Comparison of ENCODE assay signal across 16 cellular contexts in the genomic region with DNA sequence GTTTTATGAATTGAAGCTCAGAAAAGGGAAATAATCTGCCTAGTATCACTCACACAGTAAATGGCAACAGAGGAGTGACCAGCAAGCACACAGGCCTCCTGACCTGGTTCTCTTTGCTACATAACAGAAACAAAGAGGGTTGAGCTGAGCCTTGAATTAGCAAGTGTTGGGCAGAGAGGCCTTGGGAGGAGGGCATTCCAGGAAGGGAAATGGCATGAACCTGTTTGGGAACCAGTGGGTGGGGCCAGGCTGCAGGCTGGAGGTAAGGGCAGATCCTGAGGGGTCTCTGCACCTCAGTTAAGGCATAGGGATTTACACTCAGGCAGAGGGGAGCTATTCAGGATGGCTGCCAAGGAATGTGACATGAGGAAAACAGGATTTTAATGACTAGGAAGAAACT. TPM values are rescaled to one million over a fixed set of nuclear protein-coding genes. Genes with fewer than 3 reads are reported as not detected.
A peak's percentile ranks its signal among the peaks of the same experiment; 100 is the strongest.
DNase-seq lines count a peak whose midpoint lies in the region; ATAC-seq and TF ChIP-seq lines count a peak whose summit lies in the region.
"Had no signal": no experiment of that assay in that cellular context is flagged by ENCODE, and none has a peak within 500 bp of the region (broad histone marks: within the 10 kb centered on the region; RNA-seq: fewer than 3 reads in every experiment).

No MANE protein-coding gene starts in this region.

- H3K27me3 ChIP-seq in testis (no peaks in the 10 kb centered on the region), Caco-2 (replicated peaks; ENCODE audit: control insufficient read depth, insufficient read depth, low read length) (no peaks in the 10 kb centered on the region), hepatocyte (no peaks in the 10 kb centered on the region)

- POLR2A ChIA-PET in Caco-2 (lab: Charles Lee): no interaction called here

- peak overlapping the region; percentile 96 for H3K27ac Mint-ChIP-seq in stimulated activated naive CD8-positive, alpha-beta T cell treated with anti-CD3 and anti-CD28 coated beads, Interleukin-15, Interleukin-2, amounts not matched to agents 100 ng/mL and 50 ng/mL, for 24 hours
- H3K27ac Mint-ChIP-seq in stimulated activated naive CD8-positive, alpha-beta T cell treated with anti-CD3 and anti-CD28 coated beads, Interleukin-15, amount 100 ng/mL, for 72 hours: peak overlapping the region in 1 of 2 donors; percentile 64
- H3K27ac Mint-ChIP-seq in activated naive CD8-positive, alpha-beta T cell treated with anti-CD3 and anti-CD28 coated beads, Interleukin-2, amount 50 U/mL, for 24 hours: peak overlapping the region; percentile 95
- no peak overlapping the region for H3K27ac Mint-ChIP-seq in Caco-2 (ENCODE audit: unreplicated experiment)

- H3K36me3 ChIP-seq in testis (ENCODE audit: low read depth, missing control alignments) (no peaks in the 10 kb centered on the region), Caco-2 (ENCODE audit: control insufficient read depth, insufficient read depth, low read length) (no peaks in the 10 kb centered on the region), hepatocyte (replicated peaks; ENCODE audit: insufficient read depth, low read depth) (no peaks in the 10 kb centered on the region)

- no peaks in the 10 kb centered on the region for H4K20me1 ChIP-seq in hepatocyte (ENCODE audit: insufficient read depth, poor library complexity, severe bottlenecking)

- no peaks in the 10 kb centered on the region for H3K79me2 ChIP-seq in hepatocyte

- no peak for ATAC-seq in stimulated activated naive CD8-positive, alpha-beta T cell treated with anti-CD3 and anti-CD28 coated beads, Interleukin-15, amount 100 ng/mL, for 72 hours
- no peak for ATAC-seq in activated naive CD8-positive, alpha-beta T cell treated with anti-CD3 and anti-CD28 coated beads, Interleukin-2, amount 50 U/mL, for 24 hours
- ATAC-seq: PC-3 had no signal

- H3K4me1 ChIP-seq in testis (no peaks in the 10 kb centered on the region), Caco-2 (peaks cover 12% of the 10 kb centered on the region), hepatocyte (ENCODE audit: insufficient read depth) (no peaks in the 10 kb centered on the region)

- peaks cover 41% of the 10 kb centered on the region for H3K36me3 Mint-ChIP-seq in stimulated activated naive CD8-positive, alpha-beta T cell treated with anti-CD3 and anti-CD28 coated beads, Interleukin-15, Interleukin-2, amounts not matched to agents 100 ng/mL and 50 ng/mL, for 24 hours (ENCODE audit: low read depth)
- peaks cover 13% of the 10 kb centered on the region for H3K36me3 Mint-ChIP-seq in activated naive CD8-positive, alpha-beta T cell treated with anti-CD3 and anti-CD28 coated beads, Interleukin-2, amount 50 U/mL, for 24 hours (ENCODE audit: low read depth)
- no peaks in the 10 kb centered on the region for H3K36me3 Mint-ChIP-seq in Caco-2 (ENCODE audit: insufficient read depth, unreplicated experiment)

- no peak overlapping the region for H3K4me2 ChIP-seq in hepatocyte

- H3K9me3 Mint-ChIP-seq in stimulated activated naive CD8-positive, alpha-beta T cell treated with anti-CD3 and anti-CD28 coated beads, Interleukin-15, Interleukin-2, amounts not matched to agents 100 ng/mL and 50 ng/mL, for 24 hours: no peaks in the 10 kb centered on the region
- no peaks in the 10 kb centered on the region for H3K9me3 Mint-ChIP-seq in stimulated activated naive CD8-positive, alpha-beta T cell treated with anti-CD3 and anti-CD28 coated beads, Interleukin-15, amount 100 ng/mL, for 72 hours
- no peaks in the 10 kb centered on the region for H3K9me3 Mint-ChIP-seq in activated naive CD8-positive, alpha-beta T cell treated with anti-CD3 and anti-CD28 coated beads, Interleukin-2, amount 50 U/mL, for 24 hours
- no peaks in the 10 kb centered on the region for H3K9me3 Mint-ChIP-seq in Caco-2 (ENCODE audit: unreplicated experiment)

- H3K27ac ChIP-seq in testis (peak overlapping the region in 1 of 2 donors; percentile 36), hepatocyte (no peak overlapping the region)
- H3K27ac ChIP-seq: RWPE1 had no signal

- TF ChIP-seq CTCF in testis (IDR thresholded peaks at IDR 0.05) (no peak), Caco-2 (IDR thresholded peaks at IDR 0.05; ENCODE audit: insufficient read depth in 1 of 2, low read depth in 1 of 2, low read length in 1 of 2, severe bottlenecking in 1 of 2, unreplicated experiment in 1 of 2) (no peak), hepatocyte (IDR thresholded peaks at IDR 0.05; ENCODE audit: poor library complexity) (no peak)

- CTCF ChIA-PET in Caco-2 (lab: Charles Lee): interaction anchor here (1.3 to 1.4 kb wide), 2 partner anchors 31 to 33 kb away, joined by 3 to 7 read pairs; a partner anchor contains a TSS

- H3K4me3 ChIP-seq in testis (no peak overlapping the region), Caco-2 (ENCODE audit: low read depth, low read length) (no peak overlapping the region), hepatocyte (no peak overlapping the region)

- TF ChIP-seq POLR2A in testis (IDR thresholded peaks at IDR 0.05): no peak

- peaks cover 32% of the 10 kb centered on the region for H3K4me1 Mint-ChIP-seq in stimulated activated naive CD8-positive, alpha-beta T cell treated with anti-CD3 and anti-CD28 coated beads, Interleukin-15, Interleukin-2, amounts not matched to agents 100 ng/mL and 50 ng/mL, for 24 hours (ENCODE audit: low read depth)
- H3K4me1 Mint-ChIP-seq in stimulated activated naive CD8-positive, alpha-beta T cell treated with anti-CD3 and anti-CD28 coated beads, Interleukin-15, amount 100 ng/mL, for 72 hours: peaks cover 18% of the 10 kb centered on the region
- H3K4me1 Mint-ChIP-seq in activated naive CD8-positive, alpha-beta T cell treated with anti-CD3 and anti-CD28 coated beads, Interleukin-2, amount 50 U/mL, for 24 hours: peaks cover 29% of the 10 kb centered on the region
- H3K4me1 Mint-ChIP-seq in Caco-2 (ENCODE audit: low read depth, unreplicated experiment): peaks cover 22% of the 10 kb centered on the region

- H3K9me2 ChIP-seq in hepatocyte (replicated peaks; ENCODE audit: insufficient read depth): no peaks in the 10 kb centered on the region

- H3K27me3 Mint-ChIP-seq in stimulated activated naive CD8-positive, alpha-beta T cell treated with anti-CD3 and anti-CD28 coated beads, Interleukin-15, Interleukin-2, amounts not matched to agents 100 ng/mL and 50 ng/mL, for 24 hours: no peaks in the 10 kb centered on the region
- H3K27me3 Mint-ChIP-seq in stimulated activated naive CD8-positive, alpha-beta T cell treated with anti-CD3 and anti-CD28 coated beads, Interleukin-15, amount 100 ng/mL, for 72 hours: no peaks in the 10 kb centered on the region
- H3K27me3 Mint-ChIP-seq in activated naive CD8-positive, alpha-beta T cell treated with anti-CD3 and anti-CD28 coated beads, Interleukin-2, amount 50 U/mL, for 24 hours: no peaks in the 10 kb centered on the region
- H3K27me3 Mint-ChIP-seq in Caco-2 (ENCODE audit: insufficient read depth, unreplicated experiment): no peaks in the 10 kb centered on the region

- no TSS peak for BruUV-seq in Caco-2 (replicated peaks; lab: Mats Ljungman, UMichigan)

- intact Hi-C loops in testis (cut with DNase I; ENCODE audit: low total_unique reads) (no loop called here), Caco-2 (cut with micrococcal nuclease; ENCODE audit: unreplicated experiment) (no loop called here)

- H2AFZ ChIP-seq in hepatocyte: no peak overlapping the region

- no peak for DNase-seq in stimulated activated naive CD8-positive, alpha-beta T cell treated with anti-CD3 and anti-CD28 coated beads, Interleukin-15, amount 100 ng/mL, for 72 hours
- no peak for DNase-seq in activated naive CD8-positive, alpha-beta T cell treated with anti-CD3 and anti-CD28 coated beads, Interleukin-2, amount 50 U/mL, for 24 hours
- DNase-seq in iPS-NIHi11 (ENCODE audit: low spot score): peak; percentile 52
- peak; percentile 54 for DNase-seq in testis
- DNase-seq in Caco-2: no peak
- DNase-seq in hepatocyte (ENCODE audit: low spot score): no peak
- no peak for DNase-seq in EL
- DNase-seq: DMS 273 treated with DMSO at 0.1 percent for 48 hours, KBM-7, NCI-H1436, NCI-H2029, NCI-H2171, NCI-H774, PC-3 had no signal

- H3K9me3 ChIP-seq in testis: no peaks in the 10 kb centered on the region
- H3K9me3 ChIP-seq in Caco-2: no peaks in the 10 kb centered on the region
- no peaks in the 10 kb centered on the region for H3K9me3 ChIP-seq in hepatocyte (ENCODE audit: low read depth)

- no peak overlapping the region for H3K4me3 Mint-ChIP-seq in stimulated activated naive CD8-positive, alpha-beta T cell treated with anti-CD3 and anti-CD28 coated beads, Interleukin-15, Interleukin-2, amounts not matched to agents 100 ng/mL and 50 ng/mL, for 24 hours
- H3K4me3 Mint-ChIP-seq in stimulated activated naive CD8-positive, alpha-beta T cell treated with anti-CD3 and anti-CD28 coated beads, Interleukin-15, amount 100 ng/mL, for 72 hours: no peak overlapping the region
- H3K4me3 Mint-ChIP-seq in activated naive CD8-positive, alpha-beta T cell treated with anti-CD3 and anti-CD28 coated beads, Interleukin-2, amount 50 U/mL, for 24 hours: peak overlapping the region; percentile 39
- H3K4me3 Mint-ChIP-seq in Caco-2 (ENCODE audit: unreplicated experiment): no peak overlapping the region

RNA-seq across cellular contexts. Expression of a gene that starts 24.8 kb away (rescaled TPM):
- total RNA-seq in testis (10 to 100 TPM; 32.0 to 38.5 TPM), Caco-2 (2022) (156 and 177 TPM in 2 replicates), hepatocyte (78.7 and 91.3 TPM in 2 replicates)
- polyA plus RNA-seq in testis (ENCODE audit: insufficient read depth, low read depth, low replicate concordance) (127 TPM), hepatocyte (129 and 155 TPM in 2 replicates)

Comparison
In these comparisons a context has a peak if more than half of its experiments do, and no peak if none do; other contexts are left out.
1. DNase-seq: peak in iPS-NIHi11 (single experiment) and testis (single experiment); none in stimulated activated naive CD8-positive, alpha-beta T cell treated with anti-CD3 and anti-CD28 coated beads, Interleukin-15, amount 100 ng/mL, for 72 hours (0 of 2), activated naive CD8-positive, alpha-beta T cell treated with anti-CD3 and anti-CD28 coated beads, Interleukin-2, amount 50 U/mL, for 24 hours (single experiment), Caco-2 (0 of 2), hepatocyte (single experiment) and EL (single experiment).